ENCODE assay signal across 11 cellular contexts in the genomic region with DNA sequence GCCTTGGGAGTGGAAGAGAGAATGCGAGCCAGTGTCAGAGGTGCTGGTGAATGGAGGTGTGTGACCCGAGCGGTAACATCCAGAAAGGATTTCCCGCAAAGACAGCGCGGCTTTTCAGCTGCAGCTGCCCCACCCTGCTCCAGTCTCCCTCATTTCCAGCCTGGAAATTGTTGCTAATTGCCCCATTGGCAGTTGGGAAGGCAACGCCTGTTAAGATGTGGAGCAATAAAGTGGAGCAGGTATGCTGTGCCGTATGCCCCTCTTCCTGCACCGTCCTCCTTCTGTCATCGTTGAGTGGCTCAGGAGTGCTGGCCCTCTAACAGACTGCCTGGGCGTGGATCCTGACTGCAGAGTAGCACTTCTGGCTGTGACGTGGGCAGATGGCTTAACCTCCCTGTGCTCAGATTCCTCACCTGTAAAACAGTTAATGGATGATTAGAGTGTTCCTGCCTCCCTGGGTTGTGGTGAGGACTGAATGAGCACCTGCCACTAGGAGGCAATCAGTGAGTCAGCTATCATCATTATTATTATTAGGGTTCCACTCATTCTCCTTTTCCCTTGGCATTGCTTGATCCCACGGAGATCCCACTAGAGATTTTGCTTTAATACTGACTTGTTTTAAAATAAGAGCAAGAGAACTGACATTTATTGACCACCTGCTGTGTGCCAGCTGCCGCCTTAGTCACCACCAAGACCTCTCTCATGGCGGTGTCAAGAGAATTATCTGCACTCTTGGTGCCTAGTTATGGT. TPM values are rescaled to one million over a fixed set of nuclear protein-coding genes. Genes with fewer than 3 reads are reported as not detected.
DNase-seq lines count a peak whose midpoint lies in the region; TF ChIP-seq lines count a peak whose summit lies in the region.
"Had no signal": no experiment of that assay in that cellular context is flagged by ENCODE, and none has a peak within 500 bp of the region (broad histone marks: within the 10 kb centered on the region; RNA-seq: fewer than 3 reads in every experiment).

No MANE protein-coding gene starts in this region.

- H3K4me2 ChIP-seq in H9 (ENCODE audit: insufficient read depth, insufficient read length, low read length) = no peak overlapping the region

- CTCF ChIA-PET in activated naive CD4-positive, alpha-beta T cell treated with anti-CD3 and anti-CD28 coated beads, Interleukin-2, amount 10 ng/mL, durations not matched to agents 7 days and 5 days (lab: Charles Lee) = no interaction called here

- no peak overlapping the region for H4K5ac ChIP-seq in H9 (ENCODE audit: insufficient read length, low read depth, low read length)

- no peak overlapping the region for H2BK5ac ChIP-seq in H9 (ENCODE audit: insufficient read length, low read length)

- no peaks in the 10 kb centered on the region for H3K27me3 Mint-ChIP-seq in H9 (ENCODE audit: low read depth)
- H3K27me3 Mint-ChIP-seq in progenitor cell of endocrine pancreas = no peaks in the 10 kb centered on the region
- H3K27me3 Mint-ChIP-seq in activated naive CD4-positive, alpha-beta T cell treated with anti-CD3 and anti-CD28 coated beads, Interleukin-2, amount 10 ng/mL, durations not matched to agents 7 days and 5 days = no peaks in the 10 kb centered on the region

- no peak overlapping the region for H2BK15ac ChIP-seq in H9 (ENCODE audit: low read depth, low read length)

- no peaks in the 10 kb centered on the region for H3K9me3 ChIP-seq in H9 (ENCODE audit: control insufficient read depth, low read depth, low read length)
- H3K9me3 ChIP-seq: Caco-2 had no signal

- no peak overlapping the region; a peak in 2 of 7 replicates for H3K27ac Mint-ChIP-seq in H9
- H3K27ac Mint-ChIP-seq in progenitor cell of endocrine pancreas = peak overlapping the region; percentile 46
- H3K27ac Mint-ChIP-seq in activated naive CD4-positive, alpha-beta T cell treated with anti-CD3 and anti-CD28 coated beads, Interleukin-2, amount 10 ng/mL, durations not matched to agents 7 days and 5 days = no peak overlapping the region

- no peak overlapping the region for H3K4me3 Mint-ChIP-seq in H9
- H3K4me3 Mint-ChIP-seq in progenitor cell of endocrine pancreas (ENCODE audit: low read depth) = no peak overlapping the region
- H3K4me3 Mint-ChIP-seq in activated naive CD4-positive, alpha-beta T cell treated with anti-CD3 and anti-CD28 coated beads, Interleukin-2, amount 10 ng/mL, durations not matched to agents 7 days and 5 days = no peak overlapping the region

- peak; percentile 44; the same call in 1 of the 3 replicates for TF ChIP-seq CTCF in H9 (conservative IDR thresholded peaks at IDR 0.05)
- no peak for TF ChIP-seq CTCF in progenitor cell of endocrine pancreas (IDR thresholded peaks at IDR 0.05; ENCODE audit: unreplicated experiment)

- DNase-seq in H9 (no peak), NCI-H2227 treated with DMSO at 0.1 percent for 48 hours (lab: John Stamatoyannopoulos, UW) (peak; percentile 74), glomerular visceral epithelial cell (ENCODE audit: extremely low spot score) (peak; percentile 49), progenitor cell of endocrine pancreas (ENCODE audit: low spot score, unreplicated experiment) (no peak), AG20443 (ENCODE audit: low spot score) (no peak), GF-D8 (lab: John Stamatoyannopoulos, UW) (no peak)
- no peak for DNase-seq in stimulated activated CD4-positive, alpha-beta T cell treated with anti-CD3 and anti-CD28 coated beads, Interleukin-4, amount 100 ng/mL, for 4 hours
- DNase-seq in activated naive CD4-positive, alpha-beta T cell treated with anti-CD3 and anti-CD28 coated beads, Interleukin-2, amount 10 ng/mL, durations not matched to agents 7 days and 5 days = no peak
- DNase-seq: activated effector memory CD4-positive, alpha-beta T cell treated with anti-CD3 and anti-CD28 coated beads, Interleukin-2, amount 50 U/mL, for 16 hours; Caco-2; stimulated activated CD8-positive, alpha-beta memory T cell treated with anti-CD3 and anti-CD28 coated beads, Interleukin-4, amount 100 ng/mL, for 48 hours had no signal

- H3K79me2 ChIP-seq in H9 (ENCODE audit: insufficient read depth, low read length) = peaks cover 21% of the 10 kb centered on the region; the same call in 1 of the 2 replicates

- no peak overlapping the region for H3K27ac ChIP-seq in H9 (ENCODE audit: insufficient read length, low read depth, low read length)

- no peak overlapping the region for H3K9ac ChIP-seq in H9 (ENCODE audit: extremely low read depth, insufficient read length, low read length)

- H3K23me2 ChIP-seq in H9 (ENCODE audit: insufficient read length, low read depth, low read length, poor library complexity, severe bottlenecking) = no peaks in the 10 kb centered on the region

- H3K36me3 Mint-ChIP-seq in H9 (ENCODE audit: insufficient read depth in 1 of 3, low read depth in 3 of 3) (peaks cover 7 to 16% (median 13%) of the 10 kb centered on the region in 3 experiments; a peak in 5 of 7 replicates), progenitor cell of endocrine pancreas (ENCODE audit: insufficient read depth) (peaks cover 12% of the 10 kb centered on the region)
- peaks cover 3% of the 10 kb centered on the region for H3K36me3 Mint-ChIP-seq in activated naive CD4-positive, alpha-beta T cell treated with anti-CD3 and anti-CD28 coated beads, Interleukin-2, amount 10 ng/mL, durations not matched to agents 7 days and 5 days

- no peak overlapping the region for H2AFZ ChIP-seq in H9 (ENCODE audit: low read length)

- no peak overlapping the region for H4K91ac ChIP-seq in H9 (ENCODE audit: insufficient read length, low read depth, low read length)

- no peak overlapping the region for H3K4ac ChIP-seq in H9 (ENCODE audit: low read depth, low read length)

- H4K8ac ChIP-seq in H9 (replicated peaks; ENCODE audit: insufficient read length, low read depth, low read length) = no peak overlapping the region

- peaks cover 3% of the 10 kb centered on the region for H4K20me1 ChIP-seq in H9 (ENCODE audit: control insufficient read depth, insufficient read depth, insufficient read length)

- H2AK5ac ChIP-seq in H9 (ENCODE audit: insufficient read length, low read length) = no peak overlapping the region

- no peaks in the 10 kb centered on the region for H3K27me3 ChIP-seq in H9 (ENCODE audit: insufficient read depth, low read length)

- H2BK20ac ChIP-seq in H9 (ENCODE audit: low read depth, low read length, poor library complexity, severe bottlenecking) = no peak overlapping the region

- H3K23ac ChIP-seq in H9 (ENCODE audit: insufficient read length, low read depth, low read length) = no peak overlapping the region

- H3K9me3 Mint-ChIP-seq in H9 (peaks cover 9 to 11% of the 10 kb centered on the region in 2 experiments), progenitor cell of endocrine pancreas (ENCODE audit: low read depth) (no peaks in the 10 kb centered on the region)
- H3K9me3 Mint-ChIP-seq in activated naive CD4-positive, alpha-beta T cell treated with anti-CD3 and anti-CD28 coated beads, Interleukin-2, amount 10 ng/mL, durations not matched to agents 7 days and 5 days = no peaks in the 10 kb centered on the region

- H2BK12ac ChIP-seq in H9 (ENCODE audit: insufficient read length, low read depth, low read length) = no peak overlapping the region

- no peak overlapping the region for H3K18ac ChIP-seq in H9 (ENCODE audit: insufficient read length, low read depth, low read length)

- H3T11ph ChIP-seq in H9 (ENCODE audit: low read length) = no peak overlapping the region

- peaks cover 3% of the 10 kb centered on the region in 2 experiments; a peak in 1 of 4 replicates for H3K4me1 Mint-ChIP-seq in H9
- H3K4me1 Mint-ChIP-seq in progenitor cell of endocrine pancreas (ENCODE audit: low read depth) = peaks cover 11% of the 10 kb centered on the region
- peaks cover 10% of the 10 kb centered on the region for H3K4me1 Mint-ChIP-seq in activated naive CD4-positive, alpha-beta T cell treated with anti-CD3 and anti-CD28 coated beads, Interleukin-2, amount 10 ng/mL, durations not matched to agents 7 days and 5 days

- peaks cover 21% of the 10 kb centered on the region for H3K79me1 ChIP-seq in H9 (ENCODE audit: insufficient read depth, low read depth, low read length, poor library complexity, severe bottlenecking)

- no peak overlapping the region; the same call in 1 of the 2 replicates for H3K14ac ChIP-seq in H9 (ENCODE audit: insufficient read depth, low read length)

- H3K56ac ChIP-seq in H9 (ENCODE audit: insufficient read length, low read depth, low read length) = no peak overlapping the region

- WGBS in H9 (ENCODE audit: extremely low coverage, insufficient read length, low lambda C conversion rate) = no CpG with 5 or more reads among the region's 15 CpGs

- H3K4me1 ChIP-seq in H9 (ENCODE audit: insufficient read depth, low read length) = no peaks in the 10 kb centered on the region
- H3K4me1 ChIP-seq: Caco-2 had no signal

- H2BK120ac ChIP-seq in H9 (ENCODE audit: low read depth, low read length, poor library complexity, severe bottlenecking) = no peak overlapping the region

RNA-seq across cellular contexts. Expression of a gene that starts 11.7 kb away (rescaled TPM):
- total RNA-seq in H9 (2021) (16.6 and 16.7 TPM in 2 replicates), progenitor cell of endocrine pancreas (22.9 and 24.6 TPM in 2 replicates)

Comparison
In these comparisons a context has a peak if more than half of its experiments do, and no peak if none do; other contexts are left out.
1. DNase-seq: peak in NCI-H2227 treated with DMSO at 0.1 percent for 48 hours (single experiment) and glomerular visceral epithelial cell (single experiment); none in H9 (single experiment), progenitor cell of endocrine pancreas (single experiment), AG20443 (single experiment), stimulated activated CD4-positive, alpha-beta T cell treated with anti-CD3 and anti-CD28 coated beads, Interleukin-4, amount 100 ng/mL, for 4 hours (0 of 2), GF-D8 (single experiment) and activated naive CD4-positive, alpha-beta T cell treated with anti-CD3 and anti-CD28 coated beads, Interleukin-2, amount 10 ng/mL, durations not matched to agents 7 days and 5 days (single experiment).